Comparison of ENCODE assay signal across 8 cellular contexts in genomic region chr12:85575115-85576096, GRCh38.
DNase-seq lines count a peak whose midpoint lies in the region; ATAC-seq and TF ChIP-seq lines count a peak whose summit lies in the region.

No MANE protein-coding gene starts in this region.

- no peak overlapping the region for H2BK12ac ChIP-seq in neuronal stem cell (ENCODE audit: low read length)

- H3K9ac ChIP-seq in neuronal stem cell (ENCODE audit: low read depth, low read length, poor library complexity): no peak overlapping the region

- WGBS in neuronal stem cell (ENCODE audit: extremely low coverage in 2 of 2, insufficient read length in 2 of 2, insufficient replicate concordance in 1 of 2), 2 donors: no CpG with 5 or more reads among the region's 7 CpGs

- H3K27me3 ChIP-seq in BE2C: 0 out of 2 replicates have a peak, but pooled peaks cover 3% of the 10 kb centered on the region
- no peaks in the 10 kb centered on the region for H3K27me3 ChIP-seq in neuronal stem cell (ENCODE audit: control insufficient read depth in 3 of 3, insufficient read depth in 3 of 3, low read depth in 1 of 3, low read length in 3 of 3)

- H3K27ac ChIP-seq in neuronal stem cell (replicated peaks; ENCODE audit: low read length): no peak overlapping the region

- no peaks in the 10 kb centered on the region for H3K79me1 ChIP-seq in neuronal stem cell (ENCODE audit: low read depth, low read length)

- H3K4ac ChIP-seq in neuronal stem cell (ENCODE audit: low read length): no peak overlapping the region

- no peak overlapping the region for H3K23ac ChIP-seq in neuronal stem cell (ENCODE audit: low read depth, low read length, poor library complexity)

- no peak overlapping the region for H2AK5ac ChIP-seq in neuronal stem cell (ENCODE audit: low read depth, low read length)

- no peak overlapping the region for H2BK120ac ChIP-seq in neuronal stem cell (ENCODE audit: low read depth, low read length)

- H4K91ac ChIP-seq in neuronal stem cell (ENCODE audit: low read depth, low read length, poor library complexity): no peak overlapping the region

- H3K4me3 ChIP-seq in BE2C (ENCODE audit: low read depth, low read length) (no peak overlapping the region), NB4 (ENCODE audit: low read depth, low read length) (no peak overlapping the region), fibroblast of mammary gland (ENCODE audit: control insufficient read depth, low read depth, low read length) (no peak overlapping the region), neuronal stem cell (ENCODE audit: low read length in 2 of 2) (no peak overlapping the region)

- H4K8ac ChIP-seq in neuronal stem cell (ENCODE audit: low read depth, low read length): no peak overlapping the region

- no peak for TF ChIP-seq POLR2A in NB4 (IDR thresholded peaks at IDR 0.05; ENCODE audit: extremely low read depth, insufficient read length)

- no peak overlapping the region for H3K14ac ChIP-seq in neuronal stem cell (ENCODE audit: low read length)

- H2AFZ ChIP-seq in neuronal stem cell (ENCODE audit: low read length): peak overlapping the region; percentile 33

- no peak overlapping the region for H2BK15ac ChIP-seq in neuronal stem cell (ENCODE audit: low read length)

- TF ChIP-seq CTCF in BE2C (IDR thresholded peaks at IDR 0.05; ENCODE audit: low read depth, low read length) (peak; percentile 80), NB4 (IDR thresholded peaks at IDR 0.05; ENCODE audit: low read depth, low read length) (peak; percentile 84), fibroblast of mammary gland (conservative IDR thresholded peaks at IDR 0.05; ENCODE audit: control insufficient read depth, insufficient read depth, low read depth, low read length) (peak; percentile 85)

- ATAC-seq in GM18517 (IDR thresholded peaks at IDR 0.05; ENCODE audit: unreplicated experiment) (peak; percentile 100), HG02852 (IDR thresholded peaks at IDR 0.05; ENCODE audit: unreplicated experiment) (peak; percentile 97), SK-N-SH treated with all-trans-retinoic acid at 6 μM for 48 hours (peak; percentile 99)

- H3K36me3 ChIP-seq in BE2C (no peaks in the 10 kb centered on the region), neuronal stem cell (replicated peaks in 1 of 2; ENCODE audit: control insufficient read depth in 2 of 2, insufficient read depth in 2 of 2, low read length in 2 of 2) (no peaks in the 10 kb centered on the region)

- H3K9me3 ChIP-seq in BE2C: no peaks in the 10 kb centered on the region
- H3K9me3 ChIP-seq in neuronal stem cell (replicated peaks in 1 of 2; ENCODE audit: control insufficient read depth in 2 of 2, insufficient read depth in 1 of 2, low read depth in 1 of 2, low read length in 2 of 2): no peaks in the 10 kb centered on the region

- H3K4me1 ChIP-seq in BE2C (no peaks in the 10 kb centered on the region), neuronal stem cell (ENCODE audit: control insufficient read depth in 2 of 2, insufficient read depth in 1 of 2, low read depth in 1 of 2, low read length in 2 of 2) (no peaks in the 10 kb centered on the region)

- H3K18ac ChIP-seq in neuronal stem cell (ENCODE audit: low read length): no peak overlapping the region

- DNase-seq in BE2C (peak; percentile 51), NB4 (ENCODE audit: low read depth) (peak; percentile 73), fibroblast of mammary gland (ENCODE audit: low read depth) (peak; percentile 70), neuronal stem cell (ENCODE audit: low spot score) (peak; percentile 61)
- no peak for DNase-seq in stimulated activated naive CD4-positive, alpha-beta T cell treated with Interleukin-2 at 50 U/mL for 16 hours (lab: John Stamatoyannopoulos, UW)

- H3K4me2 ChIP-seq in neuronal stem cell (ENCODE audit: insufficient read depth, low read length, poor library complexity, severe bottlenecking): no peak overlapping the region

- H2BK5ac ChIP-seq in neuronal stem cell (ENCODE audit: low read length): no peak overlapping the region

TF ChIP-seq in SK-N-SH treated with all-trans-retinoic acid at 6 μM for 48 hours, 23 proteins besides CTCF, POLR2A, EP300 and RAD21 (continues in another document):
- TF ChIP-seq ESRRG (CRISPR knock-in tag; IDR thresholded peaks at IDR 0.05) (no peak), CREB5 (CRISPR knock-in tag; IDR thresholded peaks at IDR 0.05; ENCODE audit: low read depth) (no peak), ZFP30 (CRISPR knock-in tag; IDR thresholded peaks at IDR 0.05) (no peak), ISL1 (CRISPR knock-in tag; IDR thresholded peaks at IDR 0.05) (no peak), GLIS3 (CRISPR knock-in tag; IDR thresholded peaks at IDR 0.05) (no peak), PPARA (CRISPR knock-in tag; IDR thresholded peaks at IDR 0.05; ENCODE audit: borderline replicate concordance) (no peak), SNAI2 (CRISPR knock-in tag; IDR thresholded peaks at IDR 0.05) (no peak), BACH2 (CRISPR knock-in tag; IDR thresholded peaks at IDR 0.05; ENCODE audit: borderline replicate concordance) (no peak), TSHZ2 (CRISPR knock-in tag; IDR thresholded peaks at IDR 0.05) (no peak), OSR1 (CRISPR knock-in tag; IDR thresholded peaks at IDR 0.05) (no peak), ZNF70 (CRISPR knock-in tag; IDR thresholded peaks at IDR 0.05) (no peak), RARB (CRISPR knock-in tag; IDR thresholded peaks at IDR 0.05) (no peak), ZNF8 (CRISPR knock-in tag; IDR thresholded peaks at IDR 0.05) (no peak), TOX (CRISPR knock-in tag; IDR thresholded peaks at IDR 0.05; ENCODE audit: borderline replicate concordance) (no peak), POU6F1 (CRISPR knock-in tag; IDR thresholded peaks at IDR 0.05; ENCODE audit: borderline replicate concordance, low read depth) (no peak)
- TF ChIP-seq, protein P1, sequence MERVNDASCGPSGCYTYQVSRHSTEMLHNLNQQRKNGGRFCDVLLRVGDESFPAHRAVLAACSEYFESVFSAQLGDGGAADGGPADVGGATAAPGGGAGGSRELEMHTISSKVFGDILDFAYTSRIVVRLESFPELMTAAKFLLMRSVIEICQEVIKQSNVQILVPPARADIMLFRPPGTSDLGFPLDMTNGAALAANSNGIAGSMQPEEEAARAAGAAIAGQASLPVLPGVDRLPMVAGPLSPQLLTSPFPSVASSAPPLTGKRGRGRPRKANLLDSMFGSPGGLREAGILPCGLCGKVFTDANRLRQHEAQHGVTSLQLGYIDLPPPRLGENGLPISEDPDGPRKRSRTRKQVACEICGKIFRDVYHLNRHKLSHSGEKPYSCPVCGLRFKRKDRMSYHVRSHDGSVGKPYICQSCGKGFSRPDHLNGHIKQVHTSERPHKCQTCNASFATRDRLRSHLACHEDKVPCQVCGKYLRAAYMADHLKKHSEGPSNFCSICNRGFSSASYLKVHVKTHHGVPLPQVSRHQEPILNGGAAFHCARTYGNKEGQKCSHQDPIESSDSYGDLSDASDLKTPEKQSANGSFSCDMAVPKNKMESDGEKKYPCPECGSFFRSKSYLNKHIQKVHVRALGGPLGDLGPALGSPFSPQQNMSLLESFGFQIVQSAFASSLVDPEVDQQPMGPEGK (CRISPR knock-in tag; IDR thresholded peaks at IDR 0.05; ENCODE audit: borderline replicate concordance): no peak
